ENCODE assay signal across 23 cellular contexts in the genomic region with DNA sequence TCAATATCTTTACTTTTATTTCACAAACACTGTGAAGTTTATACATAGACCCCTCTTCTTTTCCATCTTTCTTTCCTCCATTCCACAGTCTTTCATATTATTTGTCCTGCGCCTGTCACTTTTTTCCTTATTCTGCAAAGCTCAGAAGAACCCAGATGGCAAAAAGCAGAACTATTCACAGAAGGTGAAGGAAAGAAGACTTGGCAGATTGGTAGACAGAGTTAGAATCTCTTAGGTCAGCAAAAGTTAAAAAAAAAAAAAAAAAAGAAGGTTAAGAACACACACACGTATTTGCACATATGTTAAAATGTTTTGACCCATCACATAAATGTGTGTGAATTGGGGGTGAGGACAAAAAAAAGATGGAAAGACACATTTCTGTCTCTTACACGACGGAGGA. TPM values are rescaled to one million over a fixed set of nuclear protein-coding genes. Genes with fewer than 3 reads are reported as not detected.
"Had no signal": no experiment of that assay in that cellular context is flagged by ENCODE, and none has a peak within 500 bp of the region (broad histone marks: within the 10 kb centered on the region; RNA-seq: fewer than 3 reads in every experiment).

No MANE protein-coding gene starts in this region.

- H3K4me3 ChIP-seq: left lung, lung, neural progenitor cell, psoas muscle, skin epidermis, tibial nerve, uterus had no signal

- H3K27me3 ChIP-seq: left lung, neural progenitor cell, neutrophil, tibial nerve, uterus had no signal

- FAIRE-seq: keratinocyte had no signal

- H2AFZ ChIP-seq: neural progenitor cell, parathyroid adenoma had no signal

- H3K36me3 ChIP-seq: left lung, neural progenitor cell, neutrophil, tibial nerve, uterus had no signal

- ATAC-seq: left colon; left lung; natural killer cell; psoas muscle; sciatic nerve; stimulated activated naive B cell treated with anti-CD40 and anti-IgM and Interleukin-4, amounts not matched to agents 10 μg/mL and 1 μg/mL and 100 μg/mL, for 72 hours had no signal

- H3K9ac ChIP-seq: neural progenitor cell, parathyroid adenoma had no signal

- H3K4me2 ChIP-seq: neural progenitor cell had no signal

- DNase-seq: hippocampal formation; kidney glomerular epithelial cell; left colon; left lung; naive B cell; natural killer cell; nephron progenitor cell; occipital lobe; psoas muscle; stimulated activated CD4-positive, alpha-beta T cell treated with anti-CD3 and anti-CD28 coated beads, Interleukin-12 subunit alpha, Interleukin-12 subunit beta, amount 100 ng/mL, for 4 hours; stimulated activated CD4-positive, alpha-beta T cell treated with anti-CD3 and anti-CD28 coated beads, Interleukin-15, amount 100 ng/mL, for 24 hours; stimulated activated CD4-positive, alpha-beta T cell treated with anti-CD3 and anti-CD28 coated beads, Interleukin-2, amount 100 ng/mL, for 24 hours; stimulated activated CD4-positive, alpha-beta T cell treated with anti-CD3 and anti-CD28 coated beads, Interleukin-4, amount 100 ng/mL, for 1 hour; stimulated activated naive B cell treated with anti-CD40 and anti-IgM and Interleukin-4, amounts not matched to agents 10 μg/mL and 1 μg/mL and 100 μg/mL, for 72 hours; uterus had no signal

- H3K9me3 ChIP-seq: left lung, neutrophil, psoas muscle, tibial nerve, uterus had no signal

- H3K27ac ChIP-seq: left lung, neural progenitor cell, neutrophil, parathyroid adenoma, psoas muscle, skin epidermis, tibial nerve, uterus had no signal

- H3K4me1 ChIP-seq: left lung, parathyroid adenoma, psoas muscle, tibial nerve, uterus had no signal

- H3K79me2 ChIP-seq: parathyroid adenoma had no signal

RNA-seq across cellular contexts. Expression of gene ABCC9, which starts 50.3 kb away (rescaled TPM):
- polyA plus RNA-seq: keratinocyte had no signal
